Comparison of ENCODE assay signal across 31 cellular contexts in genomic region chr10:24898501-24898900, GRCh38.
"Had no signal": no experiment of that assay in that cellular context is flagged by ENCODE, and none has a peak within 500 bp of the region (broad histone marks: within the 10 kb centered on the region; RNA-seq: fewer than 3 reads in every experiment).

No MANE protein-coding gene starts in this region.

- H3K27ac ChIP-seq: esophagus squamous epithelium, neutrophil, uterus had no signal

- DNase-seq: activated CD4-positive, alpha-beta memory T cell treated with anti-CD3 and anti-CD28 coated beads for 36 hours; activated CD4-positive, alpha-beta T cell treated with anti-CD3 and anti-CD28 coated beads, Interleukin-2, amount 10 ng/mL, durations not matched to agents 24 days and 14 days; activated CD4-positive, CD25-positive, alpha-beta regulatory T cell treated with anti-CD3 and anti-CD28 coated beads, Interleukin-2, amount 50 U/mL, for 72 hours; activated CD8-positive, alpha-beta memory T cell treated with anti-CD3 and anti-CD28 coated beads, Interleukin-2, amount 50 U/mL, for 4 hours; activated gamma-delta T cell; activated naive CD4-positive, alpha-beta T cell treated with anti-CD3 and anti-CD28 coated beads, Interleukin-2, amount 10 ng/mL, durations not matched to agents 7 days and 5 days; activated T-cell treated with anti-CD3 and anti-CD28 coated beads, Interleukin-2, amount 50 U/mL, for 1 hour; amygdala; dermis blood vessel endothelial cell; effector CD4-positive, alpha-beta T cell; esophagus squamous epithelium; foreskin melanocyte; islet precursor cell; left cardiac atrium; left ventricle myocardium superior; naive B cell; nephron progenitor cell; retina; small intestine; stimulated activated CD4-positive, alpha-beta T cell treated with anti-CD3 and anti-CD28 coated beads, Interleukin-4, amount 100 ng/mL, for 24 hours; stimulated activated naive CD8-positive, alpha-beta T cell treated with anti-CD3 and anti-CD28 coated beads, Interleukin-15, amount 100 ng/mL, for 72 hours; substantia nigra; T-helper 9 cell; uterus had no signal

- H3K4me1 Mint-ChIP-seq: nephron progenitor cell had no signal

- H3K4me3 ChIP-seq: esophagus squamous epithelium, uterus had no signal

- H3K36me3 ChIP-seq: esophagus squamous epithelium, neutrophil, uterus had no signal

- H3K27me3 ChIP-seq: esophagus squamous epithelium, neutrophil, uterus had no signal

- H3K9me3 ChIP-seq: esophagus squamous epithelium, neutrophil, uterus had no signal

- ATAC-seq: left cardiac atrium; left ventricle myocardium superior; sciatic nerve; stimulated activated effector memory CD8-positive, alpha-beta T cell treated with anti-CD3 and anti-CD28 coated beads, Interleukin-12 subunit alpha, Interleukin-12 subunit beta, amount 100 ng/mL, for 72 hours; stimulated activated naive CD8-positive, alpha-beta T cell treated with anti-CD3 and anti-CD28 coated beads, Interleukin-15, amount 100 ng/mL, for 72 hours had no signal

- H3K27me3 Mint-ChIP-seq: activated CD4-positive, alpha-beta memory T cell treated with anti-CD3 and anti-CD28 coated beads for 36 hours; activated CD4-positive, alpha-beta T cell treated with anti-CD3 and anti-CD28 coated beads, Interleukin-2, amount 10 ng/mL, durations not matched to agents 24 days and 14 days; activated naive CD4-positive, alpha-beta T cell treated with anti-CD3 and anti-CD28 coated beads, Interleukin-2, amount 10 ng/mL, durations not matched to agents 7 days and 5 days; naive B cell; progenitor cell of endocrine pancreas; stimulated activated naive CD8-positive, alpha-beta T cell treated with anti-CD3 and anti-CD28 coated beads, Interleukin-15, amount 100 ng/mL, for 72 hours had no signal

- H3K4me3 Mint-ChIP-seq: activated CD4-positive, alpha-beta memory T cell treated with anti-CD3 and anti-CD28 coated beads for 36 hours; activated CD4-positive, alpha-beta T cell treated with anti-CD3 and anti-CD28 coated beads, Interleukin-2, amount 10 ng/mL, durations not matched to agents 24 days and 14 days; activated naive CD4-positive, alpha-beta T cell treated with anti-CD3 and anti-CD28 coated beads, Interleukin-2, amount 10 ng/mL, durations not matched to agents 7 days and 5 days; activated T-helper 1 cell treated with anti-CD3 and anti-CD28 coated beads, Interleukin-12 subunit alpha, Interleukin-12 subunit beta, Interleukin-2, Interleukin-4 antibody, amounts not matched to agents 30 ng/mL and 10 ng/mL and 1 ng/mL, durations not matched to agents 14 hours and 24 hours and 36 hours; mesothelial cell of epicardium; naive B cell; nephron progenitor cell; stimulated activated effector memory CD8-positive, alpha-beta T cell treated with anti-CD3 and anti-CD28 coated beads, Interleukin-12 subunit alpha, Interleukin-12 subunit beta, amount 100 ng/mL, for 72 hours; type B pancreatic cell had no signal

- H3K36me3 Mint-ChIP-seq: activated CD4-positive, alpha-beta memory T cell treated with anti-CD3 and anti-CD28 coated beads for 36 hours; stimulated activated effector memory CD8-positive, alpha-beta T cell treated with anti-CD3 and anti-CD28 coated beads, Interleukin-12 subunit alpha, Interleukin-12 subunit beta, amount 100 ng/mL, for 72 hours had no signal

- H3K27ac Mint-ChIP-seq: activated CD4-positive, alpha-beta T cell treated with anti-CD3 and anti-CD28 coated beads, Interleukin-2, amount 10 ng/mL, durations not matched to agents 24 days and 14 days; activated T-helper 1 cell treated with anti-CD3 and anti-CD28 coated beads, Interleukin-12 subunit alpha, Interleukin-12 subunit beta, Interleukin-2, Interleukin-4 antibody, amounts not matched to agents 30 ng/mL and 10 ng/mL and 1 ng/mL, durations not matched to agents 14 hours and 24 hours and 36 hours; mesothelial cell of epicardium; naive B cell; nephron progenitor cell; progenitor cell of endocrine pancreas; stimulated activated effector memory CD8-positive, alpha-beta T cell treated with anti-CD3 and anti-CD28 coated beads, Interleukin-12 subunit alpha, Interleukin-12 subunit beta, amount 100 ng/mL, for 72 hours; stimulated activated naive CD8-positive, alpha-beta T cell treated with anti-CD3 and anti-CD28 coated beads, Interleukin-15, amount 100 ng/mL, for 72 hours; type B pancreatic cell had no signal
